8 cellular contexts compared by ENCODE assay signal in genomic region chr16:89687092-89687940, GRCh38. TPM values are rescaled to one million over a fixed set of nuclear protein-coding genes. Genes with fewer than 3 reads are reported as not detected.
DNase-seq lines count a peak whose midpoint lies in the region; ATAC-seq and TF ChIP-seq lines count a peak whose summit lies in the region.

No MANE protein-coding gene starts in this region.

- ATAC-seq in GM19351 (IDR thresholded peaks at IDR 0.05; ENCODE audit: unreplicated experiment) (peak; percentile 29), HG03354 (IDR thresholded peaks at IDR 0.05; ENCODE audit: poor library complexity, severe bottlenecking, unreplicated experiment) (peak; percentile 56), T-helper 17 cell (peak; percentile 44)

- no peaks in the 10 kb centered on the region for H3K9me3 ChIP-seq in T-helper 17 cell (ENCODE audit: control insufficient read depth, low read length, poor library complexity, severe bottlenecking)
- no peaks in the 10 kb centered on the region for H3K9me3 ChIP-seq in neutrophil

- H3K36me3 Mint-ChIP-seq in T-helper 17 cell (ENCODE audit: low read depth), result no peaks in the 10 kb centered on the region

- peaks cover 10% of the 10 kb centered on the region for H3K36me3 ChIP-seq in neutrophil

- H3K4me3 Mint-ChIP-seq in T-helper 17 cell, result peak overlapping the region; percentile 96

- peak overlapping the region; percentile 64 for H3K27ac ChIP-seq in neutrophil

- peaks cover 9% of the 10 kb centered on the region for H3K4me1 Mint-ChIP-seq in T-helper 17 cell

- H3K27ac Mint-ChIP-seq in T-helper 17 cell, result peak overlapping the region; percentile 78

- TF ChIP-seq CTCF in fibroblast of the aortic adventitia (IDR thresholded peaks at IDR 0.05; ENCODE audit: insufficient read depth, low read length), result no peak
- no peak for TF ChIP-seq CTCF in neutrophil (IDR thresholded peaks at IDR 0.05)

- H3K4me3 ChIP-seq in fibroblast of the aortic adventitia (ENCODE audit: low read depth, low read length) (peak overlapping the region; percentile 92), neutrophil (ENCODE audit: low read depth in 1 of 2, low read length in 1 of 2) (peak overlapping the region; percentile 92 to 99)

- no peaks in the 10 kb centered on the region for H3K27me3 ChIP-seq in neutrophil

- DNase-seq in Daoy (ENCODE audit: low read depth) (peak; percentile 49), T-helper 17 cell (no peak), fibroblast of the aortic adventitia (ENCODE audit: low read depth) (peak; percentile 22), pons (ENCODE audit: low spot score) (no peak), amniotic stem cell (lab: John Stamatoyannopoulos, UW) (no peak)

- no peaks in the 10 kb centered on the region for H3K27me3 Mint-ChIP-seq in T-helper 17 cell

- H3K4me1 ChIP-seq in neutrophil (ENCODE audit: control insufficient read depth in 1 of 2, insufficient read depth in 1 of 2, low read depth in 1 of 2, low read length in 1 of 2), result peaks cover 12% of the 10 kb centered on the region in 2 experiments

RNA-seq across cellular contexts. Expression of gene CDK10, which starts 0.8 kb away (rescaled TPM):
- 9.9 and 11.4 TPM in 2 replicates for total RNA-seq in Daoy (2014; rRNA removed; shearing (Covaris generic))
- total RNA-seq in T-helper 17 cell (10 to 100 TPM; 83.0 to 86.0 TPM), fibroblast of the aortic adventitia (ENCODE audit: low replicate concordance) (32.9 and 43.0 TPM in 2 replicates)

RNA-seq across cellular contexts. Expression of gene SPATA2L, which starts 14.2 kb away (rescaled TPM):
- total RNA-seq in Daoy (2014; rRNA removed; shearing (Covaris generic)), result 5.4 and 8.6 TPM in 2 replicates
- total RNA-seq in T-helper 17 cell (10 to 100 TPM; 20.6 to 30.8 TPM), fibroblast of the aortic adventitia (ENCODE audit: low replicate concordance) (10.1 and 22.7 TPM in 2 replicates)

RNA-seq across cellular contexts. Expression of gene SPATA33, which starts 29.7 kb away (rescaled TPM):
- total RNA-seq in Daoy (2014; rRNA removed; shearing (Covaris generic)), result 4.9 and 6.7 TPM in 2 replicates
- 10 to 100 TPM in 1 of 2 donors, 1 to 10 TPM in 1; 8.3 to 10.1 TPM for total RNA-seq in T-helper 17 cell
- total RNA-seq in fibroblast of the aortic adventitia (ENCODE audit: low replicate concordance), result 3.6 and 6.1 TPM in 2 replicates

RNA-seq across cellular contexts. Expression of gene CHMP1A, which starts 29.8 kb away (rescaled TPM):
- total RNA-seq in Daoy (2014; rRNA removed; shearing (Covaris generic)), result 69.7 and 80.2 TPM in 2 replicates
- total RNA-seq in T-helper 17 cell (10 to 100 TPM; 75.3 to 76.9 TPM), fibroblast of the aortic adventitia (ENCODE audit: low replicate concordance) (80.0 and 81.3 TPM in 2 replicates)

RNA-seq across cellular contexts. Expression of gene VPS9D1, which starts 33.4 kb away (rescaled TPM):
- 3.3 and 4.7 TPM in 2 replicates for total RNA-seq in Daoy (2014; rRNA removed; shearing (Covaris generic))
- 10 to 100 TPM; 18.8 to 23.2 TPM for total RNA-seq in T-helper 17 cell
- 8.6 and 11.3 TPM in 2 replicates for total RNA-seq in fibroblast of the aortic adventitia (ENCODE audit: low replicate concordance)

Comparison
In these comparisons a context has a peak if more than half of its experiments do, and no peak if none do; other contexts are left out.
1. DNase-seq: peak in Daoy (single experiment) and fibroblast of the aortic adventitia (single experiment); none in T-helper 17 cell (0 of 3), pons (single experiment) and amniotic stem cell (single experiment).
2. Peak in every context shown above with its lines, with median percentiles within 50 percentile points of each other: ATAC-seq.